In the genomic region with DNA sequence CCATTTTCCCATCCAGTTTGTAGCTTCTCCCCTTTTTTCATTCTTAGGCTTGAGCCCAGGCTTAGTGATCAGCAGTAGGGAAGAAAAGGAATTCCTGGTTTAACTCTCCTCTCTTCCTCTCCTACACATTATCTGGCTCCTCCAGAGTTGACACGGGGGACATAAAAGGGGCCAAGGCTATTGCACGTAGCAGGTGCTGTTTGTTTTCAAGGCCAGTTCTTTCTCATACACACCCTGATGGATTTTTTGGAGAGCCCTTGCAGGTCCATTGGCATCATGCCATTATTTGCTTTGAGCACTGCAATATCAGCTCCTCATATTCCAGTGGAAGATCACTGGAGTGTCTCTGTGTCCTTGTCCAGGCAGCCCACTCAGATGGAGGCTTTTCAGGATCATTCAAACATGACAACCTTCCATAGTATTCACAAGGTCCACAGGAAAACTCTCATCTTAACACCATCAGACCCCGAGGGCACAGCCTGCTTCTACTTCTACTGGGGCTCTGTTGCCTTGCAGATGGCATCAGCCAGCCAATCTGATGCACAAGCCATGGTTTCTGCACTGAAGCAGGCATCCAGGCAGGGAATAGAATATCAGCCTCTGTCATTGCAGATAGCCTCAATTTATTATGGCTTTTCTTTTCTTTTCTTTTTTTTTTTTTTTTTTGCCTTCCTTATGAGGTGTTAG, we compare ENCODE assay signal across 37 cellular contexts. TPM values are rescaled to one million over a fixed set of nuclear protein-coding genes. Genes with fewer than 3 reads are reported as not detected.
DNase-seq lines count a peak whose midpoint lies in the region; ATAC-seq, FAIRE-seq and TF ChIP-seq lines count a peak whose summit lies in the region.
"Had no signal": no experiment of that assay in that cellular context is flagged by ENCODE, and none has a peak within 500 bp of the region (broad histone marks: within the 10 kb centered on the region; RNA-seq: fewer than 3 reads in every experiment).

No MANE protein-coding gene starts in this region.

- H3K9me3 ChIP-seq in K562 (replicated peaks; ENCODE audit: control insufficient read depth, insufficient read depth, low read depth, low read length), result no peaks in the 10 kb centered on the region
- peaks cover 3% of the 10 kb centered on the region for H3K9me3 ChIP-seq in CD4-positive, alpha-beta T cell (ENCODE audit: control insufficient read depth, low read length)
- H3K9me3 ChIP-seq: lower lobe of right lung, mucosa of descending colon, tibial artery had no signal

- DNase-seq in DMS153 (lab: John Stamatoyannopoulos, UW) (peak; percentile 8), DMS153 treated with DMSO at 0.1 percent for 48 hours (lab: John Stamatoyannopoulos, UW; ENCODE audit: unreplicated experiment) (no peak), NCI-H2029 (lab: John Stamatoyannopoulos, UW) (peak; percentile 87), NCI-H510A treated with DMSO at 0.1 percent for 48 hours (lab: John Stamatoyannopoulos, UW) (peak; percentile 94), K562 (ENCODE audit: extremely low read depth in 1 of 4, low spot score in 3 of 4) (no peak), GDM1 (lab: John Stamatoyannopoulos, UW) (no peak)
- no peak for DNase-seq in CD4-positive, alpha-beta T cell
- DNase-seq: activated CD4-positive, alpha-beta T cell treated with anti-CD3 and anti-CD28 coated beads for 36 hours; activated effector memory CD4-positive, alpha-beta T cell treated with anti-CD3 and anti-CD28 coated beads, Interleukin-2, amount 50 U/mL, for 16 hours; activated naive CD8-positive, alpha-beta T cell treated with anti-CD3 and anti-CD28 coated beads for 36 hours; activated T-cell treated with anti-CD3 and anti-CD28 coated beads for 4 hours; AML-193; aorta; CD8-positive, alpha-beta T cell; cortex of kidney; DMS79; foreskin keratinocyte; GF-D8; heart right ventricle; kidney glomerular epithelial cell; lower lobe of right lung; MG63; mucosa of descending colon; NCI-H1694; NCI-H2227 treated with DMSO at 0.1 percent for 48 hours; retina; RPMI8226; stimulated activated CD4-positive, alpha-beta T cell treated with anti-CD3 and anti-CD28 coated beads, Interleukin-1b, Interleukin-23, amount 100 ng/mL, for 48 hours; T-helper 2 cell; tibial artery had no signal

- no peak overlapping the region for H3K27ac ChIP-seq in K562 (ENCODE audit: extremely low read depth, low read depth, low read length)
- H3K27ac ChIP-seq in CD4-positive, alpha-beta T cell (ENCODE audit: low read depth, low read length), result no peak overlapping the region
- H3K27ac ChIP-seq: esophagus muscularis mucosa, foreskin keratinocyte, heart right ventricle, lower lobe of right lung, SK-N-MC, tibial artery had no signal

- no peaks in the 10 kb centered on the region for H3K9me3 Mint-ChIP-seq in CD4-positive, alpha-beta T cell
- H3K9me3 Mint-ChIP-seq: CD8-positive, alpha-beta T cell; IgD-negative memory B cell; natural killer cell treated with Interleukin-12 subunit alpha and Interleukin-12 subunit beta and Interleukin-15 and Interleukin-18, amount 100 ng/mL, for 72 hours had no signal

- H2AFZ ChIP-seq in K562 (ENCODE audit: low read depth, low read length), result no peak overlapping the region

- no peak for TF ChIP-seq RAD21 in K562 (CRISPR knock-in tag; conservative IDR thresholded peaks at IDR 0.05 in 1 of 2, IDR thresholded peaks at IDR 0.05 in 1 of 2)

- no peak overlapping the region for H3K27ac Mint-ChIP-seq in CD4-positive, alpha-beta T cell
- H3K27ac Mint-ChIP-seq: activated CD4-positive, alpha-beta T cell treated with anti-CD3 and anti-CD28 coated beads for 36 hours; activated naive CD8-positive, alpha-beta T cell treated with anti-CD3 and anti-CD28 coated beads for 36 hours; CD8-positive, alpha-beta T cell; IgD-negative memory B cell; natural killer cell treated with Interleukin-12 subunit alpha and Interleukin-12 subunit beta and Interleukin-15 and Interleukin-18, amount 100 ng/mL, for 72 hours had no signal

- H3K4me2 ChIP-seq in K562 (ENCODE audit: insufficient read depth, low read length), result no peak overlapping the region
- H3K4me2 ChIP-seq: smooth muscle cell had no signal

- H3K4me3 ChIP-seq in K562, result no peak overlapping the region
- H3K4me3 ChIP-seq: esophagus muscularis mucosa, heart right ventricle, lower lobe of right lung, MG63, mucosa of descending colon, SK-N-MC, smooth muscle cell, tibial artery had no signal

- no peak for TF ChIP-seq POLR2A in K562 (conservative IDR thresholded peaks at IDR 0.05)

- in situ Hi-C loops in K562 (cut with MboI), result no loop called here

- no peaks in the 10 kb centered on the region for H3K36me3 ChIP-seq in K562 (ENCODE audit: control insufficient read depth, insufficient read depth, low read length)
- H3K36me3 ChIP-seq: esophagus muscularis mucosa, heart right ventricle, lower lobe of right lung, MG63, tibial artery had no signal

- CTCF ChIA-PET in K562 (lab: Yijun Ruan, JAX; ENCODE audit: low intra/inter-chr PET ratio), result no interaction called here
- CTCF ChIA-PET in CD4-positive, alpha-beta T cell (lab: Charles Lee), result no interaction called here

- 7% methylated on average over 3 of the region's 3 CpGs for WGBS in K562 (ENCODE audit: insufficient coverage, low coverage, missing lambda C conversion rate)

- ATAC-seq in K562, result no peak
- no peak for ATAC-seq in HG03460 (IDR thresholded peaks at IDR 0.05; ENCODE audit: unreplicated experiment)
- ATAC-seq in CD4-positive, alpha-beta T cell (ENCODE audit: poor library complexity), result no peak
- ATAC-seq: activated CD4-positive, alpha-beta T cell treated with anti-CD3 and anti-CD28 coated beads for 36 hours; CD8-positive, alpha-beta T cell; foreskin keratinocyte; heart right ventricle; lower lobe of right lung; mucosa of descending colon; natural killer cell treated with Interleukin-12 subunit alpha and Interleukin-12 subunit beta and Interleukin-15 and Interleukin-18, amount 100 ng/mL, for 72 hours had no signal

- no peaks in the 10 kb centered on the region for H3K9me1 ChIP-seq in K562 (ENCODE audit: control insufficient read depth, insufficient read depth, low read length)

- TF ChIP-seq EP300 in K562 (IDR thresholded peaks at IDR 0.05; ENCODE audit: low read length), result no peak

- no peaks in the 10 kb centered on the region for H4K20me1 ChIP-seq in K562 (replicated peaks; ENCODE audit: control insufficient read depth, insufficient read depth, low read length)

- H3K9ac ChIP-seq in K562 (ENCODE audit: insufficient read depth in 1 of 2, low read depth in 2 of 2, low read length in 2 of 2), result no peak overlapping the region

- no peaks in the 10 kb centered on the region for H3K4me1 Mint-ChIP-seq in CD4-positive, alpha-beta T cell (ENCODE audit: low read depth)
- H3K4me1 Mint-ChIP-seq: activated CD4-positive, alpha-beta T cell treated with anti-CD3 and anti-CD28 coated beads for 36 hours; activated naive CD8-positive, alpha-beta T cell treated with anti-CD3 and anti-CD28 coated beads for 36 hours; IgD-negative memory B cell had no signal

- no peak for TF ChIP-seq CTCF in K562 (IDR thresholded peaks at IDR 0.05 in 2 of 3, conservative IDR thresholded peaks at IDR 0.05 in 1 of 3; ENCODE audit: insufficient read depth in 2 of 3, low read depth in 1 of 3, low read length in 3 of 3)
- TF ChIP-seq CTCF in CD4-positive, alpha-beta T cell (IDR thresholded peaks at IDR 0.05), result no peak

- intact Hi-C loops in K562 (cut with micrococcal nuclease), result no loop called here
- intact Hi-C loops in CD4-positive, alpha-beta T cell (cut with DNase I, micrococcal nuclease), result no loop called here

- no peaks in the 10 kb centered on the region; a peak in 1 of 5 replicates for H3K4me1 ChIP-seq in K562 (replicated peaks in 1 of 2; ENCODE audit: control insufficient read depth in 2 of 2, insufficient read depth in 2 of 2, low read length in 2 of 2)
- H3K4me1 ChIP-seq: foreskin keratinocyte had no signal

- POLR2A ChIA-PET in K562 (lab: Yijun Ruan, JAX), result no interaction called here
- POLR2A ChIA-PET in CD4-positive, alpha-beta T cell (lab: Charles Lee), result no interaction called here

- H3K79me2 ChIP-seq in K562 (ENCODE audit: control insufficient read depth, insufficient read depth, low read length), result no peaks in the 10 kb centered on the region

- H3K4me3 Mint-ChIP-seq in CD4-positive, alpha-beta T cell, result no peak overlapping the region
- H3K4me3 Mint-ChIP-seq: activated CD4-positive, alpha-beta T cell treated with anti-CD3 and anti-CD28 coated beads for 36 hours; activated naive CD8-positive, alpha-beta T cell treated with anti-CD3 and anti-CD28 coated beads for 36 hours; CD8-positive, alpha-beta T cell; IgD-negative memory B cell; natural killer cell treated with Interleukin-12 subunit alpha and Interleukin-12 subunit beta and Interleukin-15 and Interleukin-18, amount 100 ng/mL, for 72 hours had no signal

- H3K27me3 Mint-ChIP-seq in CD4-positive, alpha-beta T cell, result no peaks in the 10 kb centered on the region
- H3K27me3 Mint-ChIP-seq: activated CD4-positive, alpha-beta T cell treated with anti-CD3 and anti-CD28 coated beads for 36 hours; activated naive CD8-positive, alpha-beta T cell treated with anti-CD3 and anti-CD28 coated beads for 36 hours; IgD-negative memory B cell; natural killer cell treated with Interleukin-12 subunit alpha and Interleukin-12 subunit beta and Interleukin-15 and Interleukin-18, amount 100 ng/mL, for 72 hours had no signal

- H3K36me3 Mint-ChIP-seq in CD4-positive, alpha-beta T cell (ENCODE audit: low read depth), result no peaks in the 10 kb centered on the region
- H3K36me3 Mint-ChIP-seq: activated naive CD8-positive, alpha-beta T cell treated with anti-CD3 and anti-CD28 coated beads for 36 hours; CD8-positive, alpha-beta T cell; IgD-negative memory B cell; natural killer cell treated with Interleukin-12 subunit alpha and Interleukin-12 subunit beta and Interleukin-15 and Interleukin-18, amount 100 ng/mL, for 72 hours had no signal

- H3K27me3 ChIP-seq in K562 (ENCODE audit: control insufficient read depth in 2 of 2, insufficient read depth in 2 of 2, low read length in 2 of 2), result no peaks in the 10 kb centered on the region
- H3K27me3 ChIP-seq in CD4-positive, alpha-beta T cell (ENCODE audit: control insufficient read depth, insufficient read depth, low read length), result no peaks in the 10 kb centered on the region
- H3K27me3 ChIP-seq: esophagus muscularis mucosa, foreskin keratinocyte, heart right ventricle, MG63, tibial artery had no signal

- BruUV-seq in K562 (replicated peaks; lab: Mats Ljungman, UMichigan), result no TSS peak

- FAIRE-seq in K562 (lab: Jason Lieb, UNC), result no peak
- FAIRE-seq: H1 had no signal

RNA-seq across cellular contexts. Expression of a gene that starts 18.8 kb away (rescaled TPM):
- total RNA-seq in K562 (2011; cell fraction: chromatin; rRNA removed; ENCODE audit: low replicate concordance), result 0.90 and 4.7 TPM in 2 replicates
- total RNA-seq in K562 (2011; cell fraction: nucleolus; rRNA removed), result 0.17 and 1.3 TPM in 2 replicates
- 0.66 and 1.1 TPM in 2 replicates for total RNA-seq in K562 (2011; cell fraction: nucleoplasm; rRNA removed)
- total RNA-seq in K562 (2014; rRNA removed) (0.32 and 0.37 TPM in 2 replicates), K562 (2014; rRNA removed; fragmentation: Illumina TruSeq; extraction: Trizol) (1.1 and 1.2 TPM in 2 replicates), K562 (2015; rRNA removed; fragmentation: Illumina TruSeq; extraction: Trizol) (0.49 and 0.54 TPM in 2 replicates), K562 (2021) (0.36 and 0.73 TPM in 2 replicates)
- polyA plus RNA-seq in K562 (2011; rRNA removed) (0.12 and 0.20 TPM in 2 replicates), K562 (2014; fragmentation: Illumina TruSeq; extraction: Trizol) (0.52 and 0.89 TPM in 2 replicates), K562 (2014; fragmentation: Nextera tagmentation; extraction: Ambion mirVana) (under 1 TPM; 0.28 to 0.42 TPM), K562 (2014; rRNA removed) (0.51 and 2.9 TPM in 2 replicates)
- polyA plus RNA-seq in K562 (2011; cell fraction: cytosol; rRNA removed), result 0.25 TPM in 2 replicates
- 0.13 and 0.44 TPM in 2 replicates for polyA plus RNA-seq in K562 (2011; cell fraction: nucleus; rRNA removed)
- polyA plus RNA-seq in K562 (2012), result 0.30 and 0.73 TPM in 2 replicates
- 0.25 and 0.33 TPM in 2 replicates for polyA minus RNA-seq in K562 (2011; rRNA and poly(A)+ RNA removed)
- polyA minus RNA-seq in K562 (2011; cell fraction: cytosol; rRNA and poly(A)+ RNA removed), result not detected in 2 replicates
- 0.22 and 0.27 TPM in 2 replicates for polyA minus RNA-seq in K562 (2011; cell fraction: nucleus; rRNA and poly(A)+ RNA removed)
- total RNA-seq in CD4-positive, alpha-beta T cell, result under 1 TPM in 1 of 2 experiments, not detected in 1; 0.06 TPM
- total RNA-seq: activated naive CD8-positive, alpha-beta T cell treated with anti-CD3 and anti-CD28 coated beads for 36 hours; CD8-positive, alpha-beta T cell; natural killer cell treated with Interleukin-12 subunit alpha and Interleukin-12 subunit beta and Interleukin-15 and Interleukin-18, amount 100 ng/mL, for 72 hours had no signal
- polyA plus RNA-seq: IgD-negative memory B cell had no signal

Comparison
In these comparisons a context has a peak if more than half of its experiments do, and no peak if none do; other contexts are left out.
1. DNase-seq: peak in DMS153 (single experiment), NCI-H2029 (single experiment) and NCI-H510A treated with DMSO at 0.1 percent for 48 hours (single experiment); none in DMS153 treated with DMSO at 0.1 percent for 48 hours (single experiment), K562 (0 of 4), GDM1 (single experiment) and CD4-positive, alpha-beta T cell (0 of 10).